Comparison of ENCODE assay signal across 8 cellular contexts in genomic region chr16:10878328-10878643, GRCh38. TPM values are rescaled to one million over a fixed set of nuclear protein-coding genes. Genes with fewer than 3 reads are reported as not detected.
A peak's percentile ranks its signal among the peaks of the same experiment; 100 is the strongest.
DNase-seq lines count a peak whose midpoint lies in the region; ATAC-seq, FAIRE-seq and TF ChIP-seq lines count a peak whose summit lies in the region.

No MANE protein-coding gene starts in this region.

- peak overlapping the region; percentile 97 to 99 for H3K4me3 Mint-ChIP-seq in effector memory CD8-positive, alpha-beta T cell

- H3K4me1 Mint-ChIP-seq in effector memory CD8-positive, alpha-beta T cell (ENCODE audit: low read depth in 2 of 2), result peaks cover 58 to 63% of the 10 kb centered on the region in 2 donors

- peak overlapping the region; percentile 73 for H3K4me2 ChIP-seq in Karpas-422 (ENCODE audit: low read depth, low read length, poor library complexity, severe bottlenecking)

- no peak for TF ChIP-seq EP300 in sigmoid colon (IDR thresholded peaks at IDR 0.05)

- TF ChIP-seq CTCF in sigmoid colon (IDR thresholded peaks at IDR 0.05) (no peak), foreskin keratinocyte (conservative IDR thresholded peaks at IDR 0.05) (no peak)

- no peaks in the 10 kb centered on the region for H3K27me3 Mint-ChIP-seq in effector memory CD8-positive, alpha-beta T cell

- FAIRE-seq in GM12891 (lab: Jason Lieb, UNC), result peak; percentile 71

- ATAC-seq in effector memory CD8-positive, alpha-beta T cell (replicated peaks), result no peak
- ATAC-seq in HG02852 (IDR thresholded peaks at IDR 0.05; ENCODE audit: unreplicated experiment) (no peak), foreskin keratinocyte (no peak)

- H3K79me2 ChIP-seq in Karpas-422 (ENCODE audit: low read length), result peaks cover 58% of the 10 kb centered on the region

- H3K27ac Mint-ChIP-seq in effector memory CD8-positive, alpha-beta T cell, result peak overlapping the region; percentile 88 to 93

- H3K36me3 Mint-ChIP-seq in effector memory CD8-positive, alpha-beta T cell (ENCODE audit: insufficient read depth), result peaks cover 6% of the 10 kb centered on the region

- intact Hi-C loops in sigmoid colon (cut with DNase I), result no loop called here

- 7 to 15% methylated on average over 4 of the region's 4 CpGs for WGBS in sigmoid colon, 2 donors

- peaks cover 56% of the 10 kb centered on the region for H3K4me1 ChIP-seq in Karpas-422 (ENCODE audit: low read length)
- H3K4me1 ChIP-seq in sigmoid colon, result peaks cover 0 to 15% (median 10%) of the 10 kb centered on the region in 4 donors
- H3K4me1 ChIP-seq in foreskin keratinocyte, result no peaks in the 10 kb centered on the region

- H3K9me2 ChIP-seq in Karpas-422 (replicated peaks; ENCODE audit: insufficient read depth, low read length), result no peaks in the 10 kb centered on the region

- peak overlapping the region; percentile 96 for H3K27ac ChIP-seq in Karpas-422 (ENCODE audit: low read length)
- H3K27ac ChIP-seq in sigmoid colon, result peak overlapping the region in 3 of 4 donors; percentile 11 to 55 (median 54)
- no peak overlapping the region for H3K27ac ChIP-seq in foreskin keratinocyte

- H3K4me3 ChIP-seq in Karpas-422 (ENCODE audit: low read length) (peak overlapping the region; percentile 79), sigmoid colon (peak overlapping the region; percentile 39 to 54 (median 52))

- TF ChIP-seq POLR2A in GM12891 (IDR thresholded peaks at IDR 0.05; ENCODE audit: low read depth, low read length) (no peak), sigmoid colon (IDR thresholded peaks at IDR 0.05) (no peak)

- no peak overlapping the region for H2AFZ ChIP-seq in Karpas-422 (ENCODE audit: low read length)

- DNase-seq in GM12891 (ENCODE audit: insufficient read length, low spot score) (no peak), Karpas-422 (peak; percentile 80), sigmoid colon (no peak), foreskin keratinocyte (no peak), NCI-H1105 (lab: John Stamatoyannopoulos, UW) (no peak), NCI-H128 (lab: John Stamatoyannopoulos, UW; ENCODE audit: unreplicated experiment) (no peak)
- no peak for DNase-seq in effector memory CD8-positive, alpha-beta T cell

- H3K27me3 ChIP-seq in Karpas-422 (ENCODE audit: low read length) (no peaks in the 10 kb centered on the region), sigmoid colon (peaks cover 3 to 60% (median 7%) of the 10 kb centered on the region in 3 donors), foreskin keratinocyte (peaks cover 60% of the 10 kb centered on the region)

- H3K9me3 ChIP-seq in Karpas-422 (ENCODE audit: low read length) (no peaks in the 10 kb centered on the region), sigmoid colon (no peaks in the 10 kb centered on the region)

- no peaks in the 10 kb centered on the region for H3K9me3 Mint-ChIP-seq in effector memory CD8-positive, alpha-beta T cell

- H3K36me3 ChIP-seq in Karpas-422 (ENCODE audit: insufficient read depth, low read length) (peaks cover 20% of the 10 kb centered on the region), sigmoid colon (no peaks in the 10 kb centered on the region)

- H3K9ac ChIP-seq in Karpas-422 (ENCODE audit: low read length), result peak overlapping the region; percentile 91

- H4K20me1 ChIP-seq in Karpas-422 (ENCODE audit: insufficient read depth, low read depth, low read length), result no peaks in the 10 kb centered on the region; the same call in 1 of the 2 replicates

TF ChIP-seq in GM12891, 5 proteins besides CTCF, POLR2A, EP300 and RAD21:
- no peak for TF ChIP-seq SPI1 (IDR thresholded peaks at IDR 0.05; ENCODE audit: low read depth, low read length)
- no peak for TF ChIP-seq POU2F2 (IDR thresholded peaks at IDR 0.05; ENCODE audit: low read depth, low read length)
- TF ChIP-seq PAX5 (IDR thresholded peaks at IDR 0.05; ENCODE audit: insufficient read depth, low read length, severe bottlenecking), result no peak
- no peak for TF ChIP-seq POLR2AphosphoS5 (IDR thresholded peaks at IDR 0.05; ENCODE audit: low read depth, low read length)
- TF ChIP-seq TAF1 (IDR thresholded peaks at IDR 0.05; ENCODE audit: low read depth, low read length), result no peak

RNA-seq across cellular contexts. Expression of gene CIITA, which starts 1.3 kb away (rescaled TPM):
- polyA plus RNA-seq in GM12891 (2012; ENCODE audit: low read depth, missing spikeins), result 63.6 TPM
- total RNA-seq in Karpas-422 (2014; rRNA removed; shearing (Covaris generic); ENCODE audit: low replicate concordance), result 66.2 and 96.5 TPM in 2 replicates
- 10 to 100 TPM in 2 of 4 donors, 1 to 10 TPM in 2; 4.9 to 13.6 (median 11.5) TPM for total RNA-seq in sigmoid colon
- polyA plus RNA-seq in sigmoid colon, result 10 to 100 TPM in 1 of 3 donors, 1 to 10 TPM in 2; 1.2 to 53.9 (median 2.4) TPM
- 0.07 TPM in 1 of 2 replicates, not detected in the other for total RNA-seq in foreskin keratinocyte
- 0.03 and 0.06 TPM in 2 replicates for polyA plus RNA-seq in foreskin keratinocyte

RNA-seq across cellular contexts. Expression of gene TVP23A, which starts 59.7 kb away (rescaled TPM):
- polyA plus RNA-seq in GM12891 (2012; ENCODE audit: low read depth, missing spikeins), result 3.5 TPM
- total RNA-seq in Karpas-422 (2014; rRNA removed; shearing (Covaris generic); ENCODE audit: low replicate concordance), result not detected in 2 replicates
- total RNA-seq in sigmoid colon, result under 1 TPM in 3 of 4 donors, not detected in 1; 0.14 to 0.83 (median 0.71) TPM
- polyA plus RNA-seq in sigmoid colon, result under 1 TPM in 2 of 3 donors, not detected in 1; 0.46 to 0.98 TPM
- total RNA-seq in foreskin keratinocyte, result not detected in 2 replicates
- polyA plus RNA-seq in foreskin keratinocyte, result not detected in 2 replicates
